ENCODE assay signal across 1 cellular context in genomic region chr10:100346765-100347567, GRCh38.
TF ChIP-seq lines count a peak whose summit lies in the region.

SCD (plus strand) TSS chr10:100347233; CDS start chr10:100347505, 272 bp downstream.

TF ChIP-seq in HepG2, 621 proteins besides CTCF, POLR2A, EP300 and RAD21 (continued from another document and continues in another):
- TF ChIP-seq CSRNP1 (CRISPR knock-in tag; IDR thresholded peaks at IDR 0.05) (no peak), ATF7-NPFF (CRISPR knock-in tag; IDR thresholded peaks at IDR 0.05; ENCODE audit: low read depth) (peak; percentile 27; the same call in 1 of the 2 replicates), MAX (IDR thresholded peaks at IDR 0.05) (peak; percentile 70), ZNF644 (CRISPR knock-in tag; IDR thresholded peaks at IDR 0.05; ENCODE audit: low read depth) (no peak), ZBTB37 (CRISPR knock-in tag; IDR thresholded peaks at IDR 0.05) (peak; percentile 83; the same call in 1 of the 2 replicates), TCF7L2 (IDR thresholded peaks at IDR 0.05; ENCODE audit: low read depth, low read length) (no peak), ZNF780A (CRISPR knock-in tag; IDR thresholded peaks at IDR 0.05) (0 out of 2 replicates have a peak, but pooled peaks have one; percentile 24), PCBP2 (optimal IDR thresholded peaks at IDR 0.05; ENCODE audit: low read depth, low read length, poor library complexity, severe bottlenecking) (no peak), CSRNP2 (CRISPR knock-in tag; conservative IDR thresholded peaks at IDR 0.05; ENCODE audit: low read depth) (peak; percentile 57; the same call in 1 of the 2 replicates), RFX3 (CRISPR knock-in tag; IDR thresholded peaks at IDR 0.05) (no peak), SCMH1 (CRISPR knock-in tag; IDR thresholded peaks at IDR 0.05; ENCODE audit: borderline replicate concordance) (no peak), DMTF1 (CRISPR knock-in tag; IDR thresholded peaks at IDR 0.05) (0 out of 2 replicates have a peak, but pooled peaks have one; percentile 30), CENPBD1 (CRISPR knock-in tag; IDR thresholded peaks at IDR 0.05; ENCODE audit: borderline replicate concordance, low read depth) (no peak), ATF4 (CRISPR knock-in tag; IDR thresholded peaks at IDR 0.05) (0 out of 4 replicates have a peak, but pooled peaks of 1 of the 2 experiments have one; percentile 30), GTF3A (CRISPR knock-in tag; conservative IDR thresholded peaks at IDR 0.05) (no peak), BCL3 (CRISPR knock-in tag; IDR thresholded peaks at IDR 0.05) (no peak; the same call in 1 of the 2 replicates), RBFOX2 (IDR thresholded peaks at IDR 0.05; ENCODE audit: low read depth, low read length) (peak; percentile 94), THAP9 (CRISPR knock-in tag; IDR thresholded peaks at IDR 0.05; ENCODE audit: borderline replicate concordance) (no peak), ZBED4 (CRISPR knock-in tag; IDR thresholded peaks at IDR 0.05; ENCODE audit: borderline replicate concordance) (0 out of 2 replicates have a peak, but pooled peaks have one; percentile 16), TBX2 (CRISPR knock-in tag; IDR thresholded peaks at IDR 0.05; ENCODE audit: borderline replicate concordance) (peak; percentile 3), ZNF678 (CRISPR knock-in tag; IDR thresholded peaks at IDR 0.05) (0 out of 2 replicates have a peak, but pooled peaks have one; percentile 38), CHCHD3 (CRISPR knock-in tag; IDR thresholded peaks at IDR 0.05) (peak; percentile 30; the same call in 1 of the 2 replicates), ZBTB33 (CRISPR knock-in tag; IDR thresholded peaks at IDR 0.05) (no peak), KLF11 (CRISPR knock-in tag; IDR thresholded peaks at IDR 0.05) (no peak; the same call in 1 of the 2 replicates), DR1 (CRISPR knock-in tag; IDR thresholded peaks at IDR 0.05) (peak; percentile 83), ZNF451 (CRISPR knock-in tag; IDR thresholded peaks at IDR 0.05) (peak; percentile 46; the same call in 1 of the 2 replicates), HES4 (CRISPR knock-in tag; IDR thresholded peaks at IDR 0.05; ENCODE audit: borderline replicate concordance) (peak; percentile 78), ARID2 (CRISPR knock-in tag; IDR thresholded peaks at IDR 0.05; ENCODE audit: borderline replicate concordance) (peak; percentile 86; the same call in 1 of the 2 replicates), ZNF326 (CRISPR knock-in tag; IDR thresholded peaks at IDR 0.05; ENCODE audit: borderline replicate concordance) (no peak), CEBPB (IDR thresholded peaks at IDR 0.05; ENCODE audit: borderline replicate concordance, low read depth, low read length) (no peak), ARID3A (IDR thresholded peaks at IDR 0.05; ENCODE audit: low read depth, low read length) (no peak)
